In the genomic region with DNA sequence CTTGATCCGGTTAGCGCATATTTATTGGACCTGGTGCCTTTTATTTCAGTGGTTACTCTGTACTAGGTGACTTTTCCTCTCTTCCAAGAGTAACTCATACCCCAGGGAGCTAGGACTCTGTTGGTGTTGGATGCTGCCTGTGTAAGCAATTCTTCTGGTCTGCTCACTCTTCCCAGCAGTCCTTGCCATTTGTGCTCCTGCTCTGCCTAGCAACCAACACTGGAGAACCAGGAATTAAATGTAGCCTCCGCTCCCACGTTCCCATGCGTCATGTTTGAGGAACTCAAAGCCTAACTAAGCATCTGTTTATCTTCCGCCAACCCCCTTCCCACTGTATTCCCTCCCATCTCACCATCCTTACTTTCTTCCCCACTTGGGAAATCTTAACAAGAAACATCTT, we compare ENCODE assay signal across 29 cellular contexts.
"Had no signal": no experiment of that assay in that cellular context is flagged by ENCODE, and none has a peak within 500 bp of the region (broad histone marks: within the 10 kb centered on the region; RNA-seq: fewer than 3 reads in every experiment).

No MANE protein-coding gene starts in this region.

- H3K36me3 ChIP-seq: colonic mucosa, right atrium auricular region had no signal

- H3K4me3 ChIP-seq: colonic mucosa, dorsolateral prefrontal cortex, heart left ventricle, left lung, lower lobe of right lung, right atrium auricular region, stomach, tibial artery, upper lobe of right lung had no signal

- H3K27ac ChIP-seq: colonic mucosa, foreskin keratinocyte, heart left ventricle, left lung, lower lobe of right lung, right atrium auricular region, stomach, tibial artery, upper lobe of right lung had no signal

- DNase-seq: activated CD4-positive, alpha-beta memory T cell treated with anti-CD3 and anti-CD28 coated beads for 36 hours; activated CD4-positive, alpha-beta T cell treated with anti-CD3 and anti-CD28 coated beads, Interleukin-2, amount 10 ng/mL, durations not matched to agents 24 days and 14 days; activated CD4-positive, CD25-positive, alpha-beta regulatory T cell treated with anti-CD3 and anti-CD28 coated beads, Interleukin-2, amount 50 U/mL, for 72 hours; activated CD8-positive, alpha-beta memory T cell treated with anti-CD3 and anti-CD28 coated beads, Interleukin-2, amount 50 U/mL, for 4 hours; activated effector memory CD4-positive, alpha-beta T cell treated with anti-CD3 and anti-CD28 coated beads, Interleukin-2, amount 50 U/mL, for 16 hours; activated naive CD4-positive, alpha-beta T cell treated with anti-CD3 and anti-CD28 coated beads for 36 hours; activated naive CD8-positive, alpha-beta T cell treated with anti-CD3 and anti-CD28 coated beads, Interleukin-2, amount 10 ng/mL, durations not matched to agents 7 days and 5 days; activated T-cell treated with anti-CD3 and anti-CD28 coated beads, Interleukin-2, amount 50 U/mL, for 1 hour; amniotic stem cell; cerebellar nuclear complex; colonic mucosa; effector memory CD4-positive, alpha-beta T cell; erythroblast; foreskin keratinocyte; heart left ventricle; kidney glomerular epithelial cell; left lung; lower lobe of right lung; mesenchymal stem cell; naive thymus-derived CD8-positive, alpha-beta T cell; stimulated activated CD4-positive, alpha-beta T cell treated with anti-CD3 and anti-CD28 coated beads, Interleukin-15, amount 100 ng/mL, for 24 hours; stimulated activated CD4-positive, alpha-beta T cell treated with anti-CD3 and anti-CD28 coated beads, Interleukin-2, amount 100 ng/mL, for 24 hours; stimulated activated naive B cell treated with anti-CD40 and anti-IgM and Interleukin-4, amounts not matched to agents 10 μg/mL and 1 μg/mL and 100 μg/mL, for 72 hours; stomach; T-helper 9 cell; tibial artery; upper lobe of right lung had no signal

- H3K27me3 ChIP-seq: colonic mucosa, dorsolateral prefrontal cortex, foreskin keratinocyte, heart left ventricle, left lung, right atrium auricular region, stomach, tibial artery, upper lobe of right lung had no signal
